In genomic region chr11:112298535-112298934, GRCh38 we compare ENCODE assay signal across 17 cellular contexts. TPM values are rescaled to one million over a fixed set of nuclear protein-coding genes. Genes with fewer than 3 reads are reported as not detected.
DNase-seq lines count a peak whose midpoint lies in the region; ATAC-seq and TF ChIP-seq lines count a peak whose summit lies in the region.
"Had no signal": no experiment of that assay in that cellular context is flagged by ENCODE, and none has a peak within 500 bp of the region (broad histone marks: within the 10 kb centered on the region; RNA-seq: fewer than 3 reads in every experiment).

No MANE protein-coding gene starts in this region.

- H3K4me2 ChIP-seq in osteoblast (ENCODE audit: insufficient read depth, low read length) = no peak overlapping the region

- H3K4me3 ChIP-seq in MG63 = no peak overlapping the region
- no peak overlapping the region for H3K4me3 ChIP-seq in osteoblast (ENCODE audit: insufficient read depth, low read length)
- no peak overlapping the region for H3K4me3 ChIP-seq in upper lobe of right lung
- H3K4me3 ChIP-seq: lower lobe of right lung, testis had no signal

- intact Hi-C loops in CD4-positive, alpha-beta T cell (cut with DNase I, micrococcal nuclease) = loop anchor here in 1 of 2 experiments (10.0 kb wide), 1 partner anchor 1476 kb away; the partner anchor contains the start of genes CLDN25 and ZW10
- intact Hi-C loops in cardiac septum (cut with DNase I) (loop anchor here (10.0 kb wide), 5 partner anchors 356 to 816 kb away; partner anchors contain the start of gene NCAM1), upper lobe of right lung (cut with DNase I) (no loop called here)

- no peaks in the 10 kb centered on the region for H3K27me3 ChIP-seq in CD4-positive, alpha-beta T cell (ENCODE audit: control insufficient read depth, insufficient read depth, low read length)
- H3K27me3 ChIP-seq in MG63 (no peaks in the 10 kb centered on the region), osteoblast (ENCODE audit: insufficient read depth, low read length) (no peaks in the 10 kb centered on the region), upper lobe of right lung (no peaks in the 10 kb centered on the region)
- H3K27me3 ChIP-seq: BE2C, foreskin keratinocyte, neutrophil, testis had no signal

- H3K36me3 ChIP-seq in MG63 (peaks cover 5% of the 10 kb centered on the region; the same call in 1 of the 2 replicates), osteoblast (ENCODE audit: insufficient read depth, low read length) (no peaks in the 10 kb centered on the region), upper lobe of right lung (no peaks in the 10 kb centered on the region)
- H3K36me3 ChIP-seq: BE2C, lower lobe of right lung, neutrophil had no signal

- no peak for ATAC-seq in CD4-positive, alpha-beta T cell (ENCODE audit: poor library complexity)
- ATAC-seq in omental fat pad (ENCODE audit: low FRiP score) (no peak), upper lobe of right lung (no peak)
- ATAC-seq: foreskin keratinocyte, lower lobe of right lung had no signal

- H4K20me1 ChIP-seq in osteoblast (ENCODE audit: insufficient read depth, low read length) = no peaks in the 10 kb centered on the region

- peak overlapping the region; percentile 90 for H3K27ac Mint-ChIP-seq in CD4-positive, alpha-beta T cell

- H3K4me1 ChIP-seq in osteoblast (ENCODE audit: insufficient read depth, low read length) (peaks cover 32% of the 10 kb centered on the region), upper lobe of right lung (peaks cover 12% of the 10 kb centered on the region)
- H3K4me1 ChIP-seq: BE2C, foreskin keratinocyte, testis had no signal

- no peaks in the 10 kb centered on the region for H3K9me3 ChIP-seq in CD4-positive, alpha-beta T cell (ENCODE audit: control insufficient read depth, low read length)
- H3K9me3 ChIP-seq in MG63 (no peaks in the 10 kb centered on the region), osteoblast (ENCODE audit: low read depth, low read length) (no peaks in the 10 kb centered on the region), upper lobe of right lung (no peaks in the 10 kb centered on the region)
- H3K9me3 ChIP-seq: BE2C, lower lobe of right lung, neutrophil, testis had no signal

- H3K9me3 Mint-ChIP-seq in CD4-positive, alpha-beta T cell = no peaks in the 10 kb centered on the region

- no peak for TF ChIP-seq CTCF in CD4-positive, alpha-beta T cell (IDR thresholded peaks at IDR 0.05)
- no peak for TF ChIP-seq CTCF in osteoblast (IDR thresholded peaks at IDR 0.05; ENCODE audit: extremely low read depth, low read depth, low read length)
- no peak for TF ChIP-seq CTCF in omental fat pad (IDR thresholded peaks at IDR 0.05)
- TF ChIP-seq CTCF in upper lobe of right lung (IDR thresholded peaks at IDR 0.05) = no peak

- H2AFZ ChIP-seq in osteoblast (ENCODE audit: low read length) = peak overlapping the region; percentile 42

- peaks cover 14% of the 10 kb centered on the region for H3K36me3 Mint-ChIP-seq in CD4-positive, alpha-beta T cell (ENCODE audit: low read depth)

- no peaks in the 10 kb centered on the region for H3K27me3 Mint-ChIP-seq in CD4-positive, alpha-beta T cell

- H3K4me1 Mint-ChIP-seq in CD4-positive, alpha-beta T cell (ENCODE audit: low read depth) = peaks cover 53% of the 10 kb centered on the region

- no peaks in the 10 kb centered on the region for H3K79me2 ChIP-seq in osteoblast (ENCODE audit: insufficient read depth, low read length)

- DNase-seq in CD4-positive, alpha-beta T cell = no peak
- DNase-seq in MG63 = peak; percentile 60
- peak; percentile 85 for DNase-seq in cardiac septum (ENCODE audit: low spot score)
- no peak for DNase-seq in osteoblast (ENCODE audit: insufficient read length, low spot score, missing footprints)
- DNase-seq in DMS114 treated with DMSO at 0.1 percent for 48 hours (lab: John Stamatoyannopoulos, UW; ENCODE audit: unreplicated experiment) = no peak
- no peak for DNase-seq in Kasumi-1 (lab: John Stamatoyannopoulos, UW)
- DNase-seq in omental fat pad (ENCODE audit: low spot score) = no peak
- no peak for DNase-seq in upper lobe of right lung
- DNase-seq: activated effector memory CD4-positive, alpha-beta T cell treated with anti-CD3 and anti-CD28 coated beads, Interleukin-2, amount 50 U/mL, for 16 hours; BE2C; foreskin keratinocyte; lower lobe of right lung; NCI-H526 treated with DMSO at 0.1 percent for 48 hours; stimulated activated CD4-positive, alpha-beta T cell treated with anti-CD3 and anti-CD28 coated beads, Interleukin-2, amount 100 ng/mL, for 48 hours; testis had no signal

- H3K27ac ChIP-seq in CD4-positive, alpha-beta T cell (ENCODE audit: low read depth, low read length) = no peak overlapping the region
- H3K27ac ChIP-seq in osteoblast (ENCODE audit: low read depth, low read length) (no peak overlapping the region), upper lobe of right lung (no peak overlapping the region)
- H3K27ac ChIP-seq: foreskin keratinocyte, lower lobe of right lung, neutrophil, testis had no signal

- no peak overlapping the region for H3K4me3 Mint-ChIP-seq in CD4-positive, alpha-beta T cell

- POLR2A ChIA-PET in CD4-positive, alpha-beta T cell (lab: Charles Lee) = no interaction called here

- CTCF ChIA-PET in CD4-positive, alpha-beta T cell (lab: Charles Lee) = no interaction called here

RNA-seq across cellular contexts. Expression of gene PLET1, which starts 37.9 kb away (rescaled TPM):
- total RNA-seq in CD4-positive, alpha-beta T cell = not detected
- total RNA-seq in MG63 (2014; rRNA removed; shearing (Covaris generic); ENCODE audit: low replicate concordance) = not detected in 2 replicates
- total RNA-seq in cardiac septum = not detected
- not detected in 2 replicates for total RNA-seq in osteoblast
- not detected for total RNA-seq in omental fat pad
- total RNA-seq in upper lobe of right lung = not detected
- total RNA-seq: endothelial cell of umbilical vein, foreskin keratinocyte, lower lobe of right lung, testis had no signal

Comparison
In these comparisons a context has a peak if more than half of its experiments do, and no peak if none do; other contexts are left out.
1. DNase-seq: peak in MG63 (single experiment) and cardiac septum (single experiment); none in CD4-positive, alpha-beta T cell (0 of 10), osteoblast (single experiment), DMS114 treated with DMSO at 0.1 percent for 48 hours (single experiment), Kasumi-1 (0 of 2), omental fat pad (single experiment) and upper lobe of right lung (single experiment).